In genomic region chr17:69325518-69326301, GRCh38 we compare ENCODE assay signal across 8 cellular contexts. TPM values are rescaled to one million over a fixed set of nuclear protein-coding genes. Genes with fewer than 3 reads are reported as not detected.
DNase-seq lines count a peak whose midpoint lies in the region; ATAC-seq and TF ChIP-seq lines count a peak whose summit lies in the region.

No MANE protein-coding gene starts in this region.

- H3K27ac ChIP-seq in ACC112 (ENCODE audit: low read depth, low read length), result peak overlapping the region; percentile 14; the same call in 1 of the 2 replicates
- no peak overlapping the region for H3K27ac ChIP-seq in HL-60 (replicated peaks)
- no peak overlapping the region for H3K27ac ChIP-seq in brain microvascular endothelial cell
- no peak overlapping the region for H3K27ac ChIP-seq in mesendoderm (ENCODE audit: low read depth, low read length)

- H2AK5ac ChIP-seq in mesendoderm (ENCODE audit: low read length), result no peak overlapping the region

- ATAC-seq in GM21423 (IDR thresholded peaks at IDR 0.05; ENCODE audit: unreplicated experiment), result no peak

- TF ChIP-seq CTCF in HL-60 (IDR thresholded peaks at IDR 0.05; ENCODE audit: insufficient read depth, low read length) (no peak), brain microvascular endothelial cell (IDR thresholded peaks at IDR 0.05; ENCODE audit: low read depth, low read length, missing control alignments) (no peak)

- H3K4ac ChIP-seq in mesendoderm (ENCODE audit: low read depth, low read length), result no peak overlapping the region

- H2AFZ ChIP-seq in ACC112 (ENCODE audit: low read length, unreplicated experiment), result peak overlapping the region; percentile 55

- H3K79me2 ChIP-seq in ACC112 (ENCODE audit: control insufficient read depth, insufficient read depth, low read length, unreplicated experiment) (peaks cover 7% of the 10 kb centered on the region), mesendoderm (ENCODE audit: control insufficient read depth, insufficient read depth, low read length) (no peaks in the 10 kb centered on the region)

- H3K18ac ChIP-seq in mesendoderm (ENCODE audit: low read length), result no peak overlapping the region

- H2BK120ac ChIP-seq in mesendoderm (ENCODE audit: low read depth, low read length), result no peak overlapping the region

- H4K8ac ChIP-seq in mesendoderm (ENCODE audit: low read depth, low read length), result no peak overlapping the region

- in situ Hi-C loops in brain microvascular endothelial cell (cut with HindIII; ENCODE audit: low pct_ligation_motif_present, low sequenced_read_pairs), result no loop called here
- in situ Hi-C loops in KBM-7 (cut with MboI; ENCODE audit: low pct_unique_long_range_greater_than_20kb, low sequenced_read_pairs), result no loop called here

- H3K36me3 ChIP-seq in ACC112 (ENCODE audit: insufficient read depth, low read length), result no peaks in the 10 kb centered on the region
- H3K36me3 ChIP-seq in brain microvascular endothelial cell (replicated peaks), result no peaks in the 10 kb centered on the region
- H3K36me3 ChIP-seq in mesendoderm (ENCODE audit: control insufficient read depth, insufficient read depth, low read length), result no peaks in the 10 kb centered on the region

- peak overlapping the region; percentile 82 for H3K4me3 ChIP-seq in ACC112 (ENCODE audit: low read depth, low read length)
- peak overlapping the region; percentile 70 for H3K4me3 ChIP-seq in HL-60 (replicated peaks; ENCODE audit: insufficient read depth, low read length)
- H3K4me3 ChIP-seq in brain microvascular endothelial cell (ENCODE audit: low read depth, low read length), result peak overlapping the region; percentile 66
- H3K4me3 ChIP-seq in mesendoderm (ENCODE audit: low read length), result no peak overlapping the region

- H3K27me3 ChIP-seq in ACC112 (ENCODE audit: insufficient read depth, low read length) (no peaks in the 10 kb centered on the region), HL-60 (ENCODE audit: insufficient read depth, poor library complexity, severe bottlenecking) (no peaks in the 10 kb centered on the region), brain microvascular endothelial cell (replicated peaks) (no peaks in the 10 kb centered on the region), mesendoderm (ENCODE audit: insufficient read depth, low read length, poor library complexity) (peaks cover 2% of the 10 kb centered on the region)

- WGBS in mesendoderm (ENCODE audit: extremely low coverage, insufficient coverage, low lambda C conversion rate), result no CpG with 5 or more reads among the region's 12 CpGs

- H2BK15ac ChIP-seq in mesendoderm (replicated peaks; ENCODE audit: low read depth), result no peak overlapping the region

- no peak overlapping the region for H3K23ac ChIP-seq in mesendoderm (ENCODE audit: low read length)

- intact Hi-C loops in posterior cingulate gyrus (cut with DNase I), result no loop called here

- peak overlapping the region; percentile 72 for H3K4me2 ChIP-seq in mesendoderm (ENCODE audit: low read length)

- no peak for DNase-seq in HL-60 (ENCODE audit: low read depth in 1 of 2, low spot score in 1 of 2)
- DNase-seq in brain microvascular endothelial cell, result no peak
- DNase-seq in mesendoderm, result no peak
- no peak for DNase-seq in posterior cingulate gyrus
- no peak for DNase-seq in activated CD8-positive, alpha-beta memory T cell treated with anti-CD3 and anti-CD28 coated beads, Interleukin-2, amount 50 U/mL, for 48 hours
- no peak for DNase-seq in KBM-7

- no peak overlapping the region for H4K5ac ChIP-seq in mesendoderm (ENCODE audit: low read length)

- no peak overlapping the region for H3K56ac ChIP-seq in mesendoderm (ENCODE audit: low read length)

- no peaks in the 10 kb centered on the region for H3K79me1 ChIP-seq in mesendoderm (ENCODE audit: low read length)

- peak overlapping the region; percentile 76 for H3K9ac ChIP-seq in mesendoderm (ENCODE audit: low read length)

- H3K4me1 ChIP-seq in ACC112 (ENCODE audit: control insufficient read depth, insufficient read depth, low read length, unreplicated experiment) (peaks cover 13% of the 10 kb centered on the region), mesendoderm (ENCODE audit: control insufficient read depth, low read depth, low read length) (no peaks in the 10 kb centered on the region)

- no peak overlapping the region for H2BK5ac ChIP-seq in mesendoderm (ENCODE audit: low read length)

RNA-seq across cellular contexts. Expression of gene ABCA5, which starts 1.2 kb away (rescaled TPM):
- 0.74 TPM for polyA plus RNA-seq in mesendoderm (2013, experiment 1 of 2)
- polyA plus RNA-seq in mesendoderm (2013, experiment 2 of 2), result 0.70 TPM
